In the genomic region with DNA sequence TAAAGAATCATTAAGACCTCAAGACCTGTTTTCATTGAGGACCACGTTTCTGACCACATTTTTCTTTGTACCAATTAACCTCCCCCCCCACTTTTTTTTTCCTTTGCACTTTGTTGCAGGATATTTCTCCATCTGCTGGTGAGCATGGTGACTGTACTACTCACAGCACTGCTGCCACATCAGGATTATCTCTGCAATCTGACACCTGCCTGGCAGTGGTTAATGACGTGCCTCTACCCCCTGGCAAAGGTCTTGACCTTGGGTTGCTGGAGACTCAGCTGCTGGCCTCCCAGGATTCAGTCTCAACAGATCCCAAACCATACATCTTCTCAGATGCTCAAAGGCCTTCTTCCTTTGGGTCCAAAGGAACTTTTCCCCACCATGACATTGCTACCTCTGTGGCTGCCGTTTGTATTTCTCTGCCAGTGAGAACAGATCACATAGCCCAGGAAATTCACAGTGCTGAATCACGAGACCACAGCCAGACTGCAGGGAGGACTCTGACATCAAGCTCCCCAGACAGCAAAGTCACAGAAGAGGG, we compare ENCODE assay signal across 11 cellular contexts. TPM values are rescaled to one million over a fixed set of nuclear protein-coding genes. Genes with fewer than 3 reads are reported as not detected.
DNase-seq lines count a peak whose midpoint lies in the region; ATAC-seq and TF ChIP-seq lines count a peak whose summit lies in the region.
"Had no signal": no experiment of that assay in that cellular context is flagged by ENCODE, and none has a peak within 500 bp of the region (broad histone marks: within the 10 kb centered on the region; RNA-seq: fewer than 3 reads in every experiment).

No MANE protein-coding gene starts in this region.

- DNase-seq in ELF-1 (ENCODE audit: low read depth, low spot score) (peak; percentile 6), NCI-H69 (lab: John Stamatoyannopoulos, UW) (peak; percentile 60), nephron progenitor cell (peak; percentile 18), heart left ventricle (no peak), NCI-H2227 (lab: John Stamatoyannopoulos, UW; ENCODE audit: unreplicated experiment) (no peak), PC-9 (no peak)
- peak; percentile 43 for DNase-seq in activated T-cell treated with anti-CD3 and anti-CD28 coated beads, Interleukin-2, amount 50 U/mL, for 1 hour
- DNase-seq: NCI-H1436 treated with DMSO at 0.1 percent for 48 hours had no signal

- peaks cover 15% of the 10 kb centered on the region for H3K27me3 Mint-ChIP-seq in nephron progenitor cell (ENCODE audit: low read depth, poor library complexity)

- TF ChIP-seq CTCF in nephron progenitor cell (IDR thresholded peaks at IDR 0.05) (no peak), heart left ventricle (IDR thresholded peaks at IDR 0.05) (no peak), PC-9 (conservative IDR thresholded peaks at IDR 0.05) (no peak)

- H3K36me3 ChIP-seq in heart left ventricle, result no peaks in the 10 kb centered on the region
- no peaks in the 10 kb centered on the region for H3K36me3 ChIP-seq in PC-9 (ENCODE audit: low read depth)

- TF ChIP-seq POLR2A in heart left ventricle (IDR thresholded peaks at IDR 0.05), result no peak

- H3K4me3 Mint-ChIP-seq in nephron progenitor cell, result no peak overlapping the region

- H3K9me2 ChIP-seq in PC-9 (ENCODE audit: insufficient read depth), result no peaks in the 10 kb centered on the region

- peaks cover 16% of the 10 kb centered on the region for H3K4me1 Mint-ChIP-seq in nephron progenitor cell

- intact Hi-C loops in heart left ventricle (cut with DNase I) (no loop called here), PC-9 (cut with micrococcal nuclease; ENCODE audit: unreplicated experiment) (no loop called here)

- WGBS in heart left ventricle, 4 donors, result 19 to 33% (median 25%) methylated on average over 4 of the region's 4 CpGs

- no peak overlapping the region for H3K4me2 ChIP-seq in PC-9

- no peaks in the 10 kb centered on the region; the same call in 1 of the 2 replicates for H4K20me1 ChIP-seq in PC-9 (ENCODE audit: insufficient read depth)

- no peak overlapping the region for H2AFZ ChIP-seq in PC-9

- H3K27ac Mint-ChIP-seq in nephron progenitor cell, result no peak overlapping the region

- no TSS peak for BruUV-seq in PC-9 (replicated peaks; lab: Mats Ljungman, UMichigan)

- POLR2A ChIA-PET in PC-9 (lab: Charles Lee; ENCODE audit: unreplicated experiment), result no interaction called here

- ATAC-seq in HG02884 (IDR thresholded peaks at IDR 0.05; ENCODE audit: unreplicated experiment) (no peak), heart left ventricle (no peak)

- H3K27me3 ChIP-seq in heart left ventricle, result peaks cover 0 to 43% (median 4%) of the 10 kb centered on the region in 9 donors
- peaks cover 91% of the 10 kb centered on the region for H3K27me3 ChIP-seq in PC-9 (ENCODE audit: insufficient read depth, low read depth)

- H3K9me3 Mint-ChIP-seq in nephron progenitor cell, result peaks cover 16% of the 10 kb centered on the region

- no peaks in the 10 kb centered on the region for H3F3A ChIP-seq in PC-9 (ENCODE audit: insufficient read depth, low read depth)

- H3K9me3 ChIP-seq in heart left ventricle (peaks cover 0 to 7% (median 0%) of the 10 kb centered on the region in 12 donors), PC-9 (ENCODE audit: insufficient read depth, low read depth) (no peaks in the 10 kb centered on the region)

- H3K4me3 ChIP-seq in heart left ventricle (no peak overlapping the region), PC-9 (no peak overlapping the region)

- H3K36me3 Mint-ChIP-seq in nephron progenitor cell (ENCODE audit: low read depth), result peaks cover 7% of the 10 kb centered on the region

- peaks cover 0 to 7% (median 0%) of the 10 kb centered on the region in 12 donors for H3K4me1 ChIP-seq in heart left ventricle
- H3K4me1 ChIP-seq in PC-9 (replicated peaks; ENCODE audit: insufficient read depth), result no peaks in the 10 kb centered on the region

- CTCF ChIA-PET in PC-9 (lab: Charles Lee), result no interaction called here

- H3K27ac ChIP-seq in heart left ventricle (no peak overlapping the region), PC-9 (no peak overlapping the region)

- H3K79me2 ChIP-seq in PC-9 (ENCODE audit: low read depth), result no peaks in the 10 kb centered on the region

RNA-seq across cellular contexts. Expression of a gene that starts 46.6 kb away (rescaled TPM):
- total RNA-seq in heart left ventricle (under 1 TPM in 1 of 9 donors, not detected in 8; 0.17 TPM), PC-9 (2021) (not detected in 2 replicates)
- polyA plus RNA-seq in heart left ventricle, result under 1 TPM in 1 of 2 donors, not detected in 1; 0.07 TPM
- total RNA-seq: bronchial epithelial cell, glomerular endothelial cell had no signal

Comparison
In these comparisons a context has a peak if more than half of its experiments do, and no peak if none do; other contexts are left out.
1. DNase-seq: peak in ELF-1 (single experiment), NCI-H69 (single experiment), activated T-cell treated with anti-CD3 and anti-CD28 coated beads, Interleukin-2, amount 50 U/mL, for 1 hour (single experiment) and nephron progenitor cell (single experiment); none in heart left ventricle (0 of 5), NCI-H2227 (single experiment) and PC-9 (0 of 2).